In genomic region chr2:60555794-60556161, GRCh38 we compare ENCODE assay signal across 8 cellular contexts. TPM values are rescaled to one million over a fixed set of nuclear protein-coding genes. Genes with fewer than 3 reads are reported as not detected.
DNase-seq lines count a peak whose midpoint lies in the region; ATAC-seq, FAIRE-seq and TF ChIP-seq lines count a peak whose summit lies in the region.

No MANE protein-coding gene starts in this region.

- H3K9me3 ChIP-seq in HAP-1 (no peaks in the 10 kb centered on the region), iPS-18c (ENCODE audit: control insufficient read depth, insufficient read depth, low read length) (no peaks in the 10 kb centered on the region), upper lobe of right lung (no peaks in the 10 kb centered on the region)

- CTCF ChIA-PET in RWPE1 (lab: Yijun Ruan, JAX): interaction anchor here (0.7 to 1.3 kb wide), 3 partner anchors 9 to 118 kb away, joined by 3 to 4 read pairs (median 4); no protein-coding TSS in a partner anchor

- intact Hi-C loops in upper lobe of right lung (cut with DNase I): loop anchor here (5.0 kb wide), 1 partner anchor 327 kb away; the partner anchor contains the start of gene REL

- H3K27ac ChIP-seq in upper lobe of right lung (no peak overlapping the region), RWPE1 (no peak overlapping the region)

- H3K4me1 ChIP-seq in HAP-1: peaks cover 18% of the 10 kb centered on the region
- peaks cover 44% of the 10 kb centered on the region for H3K4me1 ChIP-seq in upper lobe of right lung

- TF ChIP-seq CTCF in upper lobe of right lung (IDR thresholded peaks at IDR 0.05) (no peak), RWPE1 (conservative IDR thresholded peaks at IDR 0.05; ENCODE audit: low read depth) (no peak)

- DNase-seq in GF-D8 (lab: John Stamatoyannopoulos, UW) (peak; percentile 44), HAP-1 (ENCODE audit: low spot score in 2 of 2) (no peak), SKM-1 (lab: John Stamatoyannopoulos, UW; ENCODE audit: unreplicated experiment) (peak; percentile 53), upper lobe of right lung (no peak), NCI-H1092 treated with DMSO at 0.1 percent for 48 hours (lab: John Stamatoyannopoulos, UW) (no peak), GM19239 (ENCODE audit: insufficient read length, low spot score) (no peak), RWPE1 (ENCODE audit: low spot score) (no peak)

- ATAC-seq in upper lobe of right lung: no peak

- H3K36me3 ChIP-seq in HAP-1 (replicated peaks): no peaks in the 10 kb centered on the region
- no peaks in the 10 kb centered on the region for H3K36me3 ChIP-seq in upper lobe of right lung

- POLR2A ChIA-PET in RWPE1 (lab: Yijun Ruan, JAX; ENCODE audit: low non-redundant PET): interaction anchor here (0.6 kb wide), 1 partner anchor 324 kb away, joined by 4 read pairs; no protein-coding TSS in a partner anchor

- peaks cover 28% of the 10 kb centered on the region for H3K27me3 ChIP-seq in HAP-1 (ENCODE audit: low read depth)
- peaks cover 63% of the 10 kb centered on the region for H3K27me3 ChIP-seq in upper lobe of right lung

- peak overlapping the region; percentile 63 for H3K4me3 ChIP-seq in HAP-1
- H3K4me3 ChIP-seq in iPS-18c (ENCODE audit: insufficient read depth, low read depth, low read length): peak overlapping the region; percentile 79
- peak overlapping the region; percentile 66 for H3K4me3 ChIP-seq in upper lobe of right lung

- in situ Hi-C loops in HAP-1 (cut with MboI; ENCODE audit: low sequenced_read_pairs): loop anchor here (25.0 kb wide), 1 partner anchor 1268 kb away; no protein-coding TSS in a partner anchor

- no peak for FAIRE-seq in GM19239 (lab: Jason Lieb, UNC)

RNA-seq across cellular contexts. Expression of gene BCL11A, which starts 2.3 kb away (rescaled TPM):
- 10.3 TPM for total RNA-seq in upper lobe of right lung

Comparison
In these comparisons a context has a peak if more than half of its experiments do, and no peak if none do; other contexts are left out.
1. DNase-seq: peak in GF-D8 (single experiment) and SKM-1 (single experiment); none in HAP-1 (0 of 2), upper lobe of right lung (single experiment), NCI-H1092 treated with DMSO at 0.1 percent for 48 hours (single experiment), GM19239 (single experiment) and RWPE1 (single experiment).
2. Peak in every context shown above with its lines, with median percentiles within 50 percentile points of each other: H3K4me3 ChIP-seq.